Comparison of ENCODE assay signal across 8 cellular contexts in the genomic region with DNA sequence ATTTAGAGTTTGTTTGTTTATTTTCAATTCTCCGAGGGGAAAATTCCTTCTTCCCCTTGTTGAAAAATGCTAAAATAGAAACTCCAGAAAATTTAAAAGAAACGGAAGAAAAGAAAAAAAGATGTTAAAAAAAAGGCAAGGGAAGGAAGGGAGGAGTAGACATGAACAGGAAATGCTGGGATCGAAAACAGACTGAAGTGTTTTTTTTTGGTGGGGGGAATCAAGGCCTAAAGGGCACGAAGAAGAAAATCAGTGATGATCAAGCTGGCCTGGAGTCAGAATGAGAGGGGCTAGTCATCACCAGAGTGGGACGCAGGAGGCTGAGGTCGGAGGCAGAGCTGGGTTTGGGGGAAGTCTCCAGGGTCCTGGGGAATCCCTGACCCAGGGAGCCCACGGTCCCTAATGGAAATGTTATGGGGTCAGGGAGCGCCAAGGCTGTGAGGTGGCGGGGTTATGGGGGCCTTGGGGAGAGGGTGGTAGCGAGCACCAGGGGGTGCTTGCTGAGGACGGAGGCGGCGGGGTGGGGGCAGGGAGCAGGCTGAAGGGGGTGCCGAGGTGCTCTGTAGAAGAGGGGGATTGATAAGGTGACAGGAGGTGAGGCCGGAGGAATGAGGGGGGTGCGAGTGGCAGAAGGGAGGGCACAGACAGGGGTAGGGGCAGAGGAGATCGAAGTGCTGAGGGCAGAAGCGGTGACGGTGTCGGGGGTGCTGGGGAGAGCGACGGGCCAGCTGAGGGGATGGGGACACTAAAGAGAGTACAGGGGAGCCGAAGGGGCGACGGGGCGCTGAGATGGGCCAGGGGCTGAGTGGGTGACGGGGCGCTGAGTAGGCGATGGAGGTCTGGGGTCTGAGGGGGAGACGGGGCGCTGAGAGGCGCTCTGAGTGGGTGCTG. TPM values are rescaled to one million over a fixed set of nuclear protein-coding genes. Genes with fewer than 3 reads are reported as not detected.
A peak's percentile ranks its signal among the peaks of the same experiment; 100 is the strongest.
DNase-seq lines count a peak whose midpoint lies in the region; ATAC-seq and TF ChIP-seq lines count a peak whose summit lies in the region.

No MANE protein-coding gene starts in this region.

- H3K9me3 ChIP-seq in breast epithelium: peaks cover 13 to 26% of the 10 kb centered on the region in 2 donors

- ATAC-seq in left lobe of liver (no peak), GM21526 (IDR thresholded peaks at IDR 0.05; ENCODE audit: low FRiP score, unreplicated experiment) (no peak), GM18519 (IDR thresholded peaks at IDR 0.05; ENCODE audit: low FRiP score, unreplicated experiment) (no peak)

- H3K36me3 ChIP-seq in breast epithelium: peaks cover 7% of the 10 kb centered on the region

- peak overlapping the region; percentile 89 to 98 (median 97) for H3K4me3 ChIP-seq in breast epithelium

- intact Hi-C loops in breast epithelium (cut with DNase I; ENCODE audit: low total_unique reads): no loop called here

- peaks cover 72% of the 10 kb centered on the region for H3K36me3 Mint-ChIP-seq in T-helper 1 cell treated with Interleukin-12 subunit alpha and Interleukin-12 subunit beta and Interleukin-4 antibody, amounts not matched to agents 30 μg/mL and 1 μg/mL, for 36 hours (ENCODE audit: low read depth)

- peaks cover 14 to 16% of the 10 kb centered on the region in 2 donors for H3K4me1 ChIP-seq in breast epithelium

- H3K27ac Mint-ChIP-seq in T-helper 1 cell treated with Interleukin-12 subunit alpha and Interleukin-12 subunit beta and Interleukin-4 antibody, amounts not matched to agents 30 μg/mL and 1 μg/mL, for 36 hours: peak overlapping the region; percentile 98

- peak overlapping the region; percentile 96 to 98 for H3K27ac ChIP-seq in breast epithelium

- TF ChIP-seq CTCF in breast epithelium (IDR thresholded peaks at IDR 0.05): no peak

- peak; percentile 47 for TF ChIP-seq POLR2A in GM19193 (IDR thresholded peaks at IDR 0.05; ENCODE audit: extremely low read depth, insufficient read depth, insufficient read length)
- TF ChIP-seq POLR2A in breast epithelium (IDR thresholded peaks at IDR 0.05): no peak

- H3K27me3 ChIP-seq in breast epithelium: no peaks in the 10 kb centered on the region

- no peaks in the 10 kb centered on the region for H3K27me3 Mint-ChIP-seq in T-helper 1 cell treated with Interleukin-12 subunit alpha and Interleukin-12 subunit beta and Interleukin-4 antibody, amounts not matched to agents 30 μg/mL and 1 μg/mL, for 36 hours (ENCODE audit: low read depth)

- H3K4me3 Mint-ChIP-seq in T-helper 1 cell treated with Interleukin-12 subunit alpha and Interleukin-12 subunit beta and Interleukin-4 antibody, amounts not matched to agents 30 μg/mL and 1 μg/mL, for 36 hours: peak overlapping the region; percentile 99

- H3K4me1 Mint-ChIP-seq in T-helper 1 cell treated with Interleukin-12 subunit alpha and Interleukin-12 subunit beta and Interleukin-4 antibody, amounts not matched to agents 30 μg/mL and 1 μg/mL, for 36 hours (ENCODE audit: low read depth): peaks cover 50% of the 10 kb centered on the region

- H3K9me3 Mint-ChIP-seq in T-helper 1 cell treated with Interleukin-12 subunit alpha and Interleukin-12 subunit beta and Interleukin-4 antibody, amounts not matched to agents 30 μg/mL and 1 μg/mL, for 36 hours: peaks cover 22% of the 10 kb centered on the region

- DNase-seq in breast epithelium (ENCODE audit: low spot score in 2 of 2) (peak; percentile 30 to 56), left lobe of liver (ENCODE audit: low spot score) (peak; percentile 55), SIG-M5 treated with dmso at 0.1 percent for 504 hours (lab: John Stamatoyannopoulos, UW; ENCODE audit: unreplicated experiment) (no peak)
- DNase-seq in stimulated activated CD4-positive, alpha-beta T cell treated with anti-CD3 and anti-CD28 coated beads, TNF-alpha, amount 100 ng/mL, for 4 hours (ENCODE audit: low read depth in 3 of 3): peak; percentile 22 to 36 (median 32)

RNA-seq across cellular contexts. Expression of gene ZNFX1, which starts 0.7 kb away (rescaled TPM):
- total RNA-seq in breast epithelium (10 to 100 TPM; 36.3 to 42.1 (median 36.7) TPM), left lobe of liver (10.0 TPM)

RNA-seq across cellular contexts. Expression of gene DDX27, which starts 57.9 kb away (rescaled TPM):
- total RNA-seq in breast epithelium: 10 to 100 TPM; 28.5 to 35.1 (median 34.8) TPM
- total RNA-seq in left lobe of liver: 8.4 TPM
